In the genomic region with DNA sequence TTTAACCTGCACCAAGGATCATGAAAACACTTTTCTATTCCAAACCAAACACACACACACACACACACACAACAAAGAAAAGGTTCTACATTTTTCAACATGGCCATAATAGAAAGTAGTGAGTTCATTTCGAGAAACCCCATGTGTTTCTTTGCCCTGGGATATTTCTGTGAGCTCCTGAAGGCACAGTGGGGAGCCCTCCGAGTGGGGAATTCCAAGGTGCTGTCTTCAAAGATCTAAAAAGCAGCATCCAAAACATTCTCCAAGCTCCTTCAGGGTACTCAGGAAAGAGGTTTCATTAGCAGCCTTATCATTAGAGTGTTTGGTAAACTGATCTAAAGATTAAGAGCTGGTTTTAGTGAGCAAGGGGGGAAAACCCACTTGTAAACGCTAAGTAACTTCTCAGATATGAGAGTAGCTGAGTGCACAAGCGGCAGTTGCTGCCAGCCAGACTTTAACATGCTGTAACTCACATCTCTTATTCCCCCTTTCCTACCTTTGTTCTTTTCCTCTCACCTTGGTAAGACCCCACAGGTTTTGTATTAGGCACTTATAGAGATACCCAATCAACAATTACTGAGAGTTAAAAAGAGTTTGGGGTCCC, we compare ENCODE assay signal across 23 cellular contexts. TPM values are rescaled to one million over a fixed set of nuclear protein-coding genes. Genes with fewer than 3 reads are reported as not detected.
DNase-seq lines count a peak whose midpoint lies in the region; ATAC-seq, FAIRE-seq and TF ChIP-seq lines count a peak whose summit lies in the region.
"Had no signal": no experiment of that assay in that cellular context is flagged by ENCODE, and none has a peak within 500 bp of the region (broad histone marks: within the 10 kb centered on the region; RNA-seq: fewer than 3 reads in every experiment).

No MANE protein-coding gene starts in this region.

- CTCF ChIA-PET in HEK293T (lab: Yijun Ruan, JAX), result interaction anchor here (0.7 kb wide), 2 partner anchors 7 to 940 kb away, joined by 3 read pairs; no protein-coding TSS in a partner anchor

- H3K79me2 ChIP-seq in OCI-LY3 (ENCODE audit: low read length), result no peaks in the 10 kb centered on the region

- ATAC-seq in GM21717 (IDR thresholded peaks at IDR 0.05; ENCODE audit: unreplicated experiment) (peak; percentile 39), GM21723 (IDR thresholded peaks at IDR 0.05; ENCODE audit: unreplicated experiment) (no peak)

- H3K27me3 Mint-ChIP-seq in progenitor cell of endocrine pancreas, result no peaks in the 10 kb centered on the region
- H3K27me3 Mint-ChIP-seq: CD4-positive, alpha-beta T cell had no signal

- H3K4me3 Mint-ChIP-seq in progenitor cell of endocrine pancreas (ENCODE audit: low read depth), result no peak overlapping the region
- H3K4me3 Mint-ChIP-seq: CD4-positive, alpha-beta T cell; IgD-negative memory B cell; T-helper 1 cell treated with Interleukin-12 subunit alpha and Interleukin-12 subunit beta and Interleukin-4 antibody, amounts not matched to agents 30 μg/mL and 1 μg/mL, for 36 hours had no signal

- peak; percentile 26 for FAIRE-seq in GM18507 (lab: Jason Lieb, UNC)

- H2AFZ ChIP-seq in OCI-LY3 (ENCODE audit: low read depth, low read length), result no peak overlapping the region

- H3K4me2 ChIP-seq in OCI-LY3 (ENCODE audit: low read length), result peak overlapping the region; percentile 55
- H3K4me2 ChIP-seq: BLaER1 had no signal

- no peaks in the 10 kb centered on the region for H4K20me1 ChIP-seq in OCI-LY3 (ENCODE audit: insufficient read depth, low read length)
- H4K20me1 ChIP-seq: BLaER1 had no signal

- H3K9ac ChIP-seq in OCI-LY3 (ENCODE audit: low read length), result no peak overlapping the region
- H3K9ac ChIP-seq: BLaER1 had no signal

- no peaks in the 10 kb centered on the region for H3K9me3 ChIP-seq in OCI-LY3 (ENCODE audit: insufficient read depth, low read length)
- H3K9me3 ChIP-seq: BLaER1, HAP-1 had no signal

- H3K4me1 Mint-ChIP-seq in progenitor cell of endocrine pancreas (ENCODE audit: low read depth), result peaks cover 31% of the 10 kb centered on the region
- H3K4me1 Mint-ChIP-seq: IgD-negative memory B cell had no signal

- H3K4me3 ChIP-seq in OCI-LY3 (ENCODE audit: low read length), result peak overlapping the region; percentile 35; the same call in 1 of the 2 replicates
- H3K4me3 ChIP-seq: BLaER1, HAP-1 had no signal

- no peak for DNase-seq in GM18507 (ENCODE audit: extremely low spot score, insufficient read length, low read depth)
- DNase-seq in progenitor cell of endocrine pancreas (ENCODE audit: low spot score, unreplicated experiment), result no peak
- no peak for DNase-seq in stimulated activated naive CD4-positive, alpha-beta T cell (lab: John Stamatoyannopoulos, UW)
- no peak for DNase-seq in HEK293T (ENCODE audit: extremely low spot score)
- DNase-seq: ACHN; CD4-positive, alpha-beta T cell; COR-L47; DMS79; Kasumi-1; NCI-H1048; NCI-H1436; NCI-H2029; NCI-H2171 treated with DMSO at 0.1 percent for 48 hours; NCI-H526; Right ventricle myocardium superior had no signal

- no peak overlapping the region for H3K27ac ChIP-seq in OCI-LY3 (ENCODE audit: low read length)
- H3K27ac ChIP-seq: BLaER1 had no signal

- H3K36me3 ChIP-seq in OCI-LY3 (replicated peaks; ENCODE audit: low read depth, low read length), result no peaks in the 10 kb centered on the region
- H3K36me3 ChIP-seq: BLaER1, HAP-1 had no signal

- H3K36me3 Mint-ChIP-seq in progenitor cell of endocrine pancreas (ENCODE audit: insufficient read depth), result no peaks in the 10 kb centered on the region
- H3K36me3 Mint-ChIP-seq: IgD-negative memory B cell had no signal

- TF ChIP-seq CTCF in OCI-LY3 (IDR thresholded peaks at IDR 0.05; ENCODE audit: low read depth, low read length) (no peak), progenitor cell of endocrine pancreas (IDR thresholded peaks at IDR 0.05; ENCODE audit: unreplicated experiment) (no peak)

- POLR2A ChIA-PET in HEK293T (lab: Yijun Ruan, JAX), result no interaction called here

- H3K4me1 ChIP-seq in OCI-LY3 (ENCODE audit: low read length), result peaks cover 21% of the 10 kb centered on the region
- H3K4me1 ChIP-seq: BLaER1, HAP-1 had no signal

- no peaks in the 10 kb centered on the region for H3K9me3 Mint-ChIP-seq in progenitor cell of endocrine pancreas (ENCODE audit: low read depth)
- H3K9me3 Mint-ChIP-seq: CD4-positive, alpha-beta T cell; T-helper 1 cell treated with Interleukin-12 subunit alpha and Interleukin-12 subunit beta and Interleukin-4 antibody, amounts not matched to agents 30 μg/mL and 1 μg/mL, for 36 hours had no signal

- H3K27ac Mint-ChIP-seq in progenitor cell of endocrine pancreas, result peak overlapping the region; percentile 43
- H3K27ac Mint-ChIP-seq: CD4-positive, alpha-beta T cell; IgD-negative memory B cell; T-helper 1 cell treated with Interleukin-12 subunit alpha and Interleukin-12 subunit beta and Interleukin-4 antibody, amounts not matched to agents 30 μg/mL and 1 μg/mL, for 36 hours had no signal

- H3K27me3 ChIP-seq in OCI-LY3 (ENCODE audit: low read depth, low read length), result peaks cover 27% of the 10 kb centered on the region
- H3K27me3 ChIP-seq: BLaER1 had no signal

TF ChIP-seq in HEK293T, 16 proteins besides CTCF, POLR2A, EP300 and RAD21:
- TF ChIP-seq, protein P1, sequence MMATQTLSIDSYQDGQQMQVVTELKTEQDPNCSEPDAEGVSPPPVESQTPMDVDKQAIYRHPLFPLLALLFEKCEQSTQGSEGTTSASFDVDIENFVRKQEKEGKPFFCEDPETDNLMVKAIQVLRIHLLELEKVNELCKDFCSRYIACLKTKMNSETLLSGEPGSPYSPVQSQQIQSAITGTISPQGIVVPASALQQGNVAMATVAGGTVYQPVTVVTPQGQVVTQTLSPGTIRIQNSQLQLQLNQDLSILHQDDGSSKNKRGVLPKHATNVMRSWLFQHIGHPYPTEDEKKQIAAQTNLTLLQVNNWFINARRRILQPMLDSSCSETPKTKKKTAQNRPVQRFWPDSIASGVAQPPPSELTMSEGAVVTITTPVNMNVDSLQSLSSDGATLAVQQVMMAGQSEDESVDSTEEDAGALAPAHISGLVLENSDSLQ (IDR thresholded peaks at IDR 0.05), result no peak
- no peak for TF ChIP-seq LEF1 (IDR thresholded peaks at IDR 0.05; ENCODE audit: borderline replicate concordance)
- TF ChIP-seq L3MBTL2 (conservative IDR thresholded peaks at IDR 0.05), result no peak
- no peak for TF ChIP-seq HDGF (IDR thresholded peaks at IDR 0.05; ENCODE audit: borderline replicate concordance)
- no peak for TF ChIP-seq TARDBP (IDR thresholded peaks at IDR 0.05)
- TF ChIP-seq FOXK2 (IDR thresholded peaks at IDR 0.05), result no peak
- no peak for TF ChIP-seq BHLHE40 (IDR thresholded peaks at IDR 0.05; ENCODE audit: borderline replicate concordance)
- TF ChIP-seq CTBP1 (IDR thresholded peaks at IDR 0.05; ENCODE audit: borderline replicate concordance), result no peak
- TF ChIP-seq FOXM1 (IDR thresholded peaks at IDR 0.05; ENCODE audit: borderline replicate concordance), result no peak
- no peak for TF ChIP-seq ARNT (IDR thresholded peaks at IDR 0.05)
TF ChIP-seq in HEK293T: peak in this region for 0.

RNA-seq across cellular contexts. Expression of a gene that starts 38.3 kb away (rescaled TPM):
- 0.19 and 0.49 TPM in 2 replicates for total RNA-seq in progenitor cell of endocrine pancreas
- total RNA-seq: MCF 10A had no signal
